1 cellular context compared by ENCODE assay signal in genomic region chr22:30206964-30207363, GRCh38.
A peak's percentile ranks its signal among the peaks of the same experiment; 100 is the strongest.
TF ChIP-seq lines count a peak whose summit lies in the region.

No MANE protein-coding gene starts in this region.

TF ChIP-seq in SK-N-SH, 30 proteins besides CTCF, POLR2A, EP300 and RAD21 (continued from another document):
- TF ChIP-seq PBX3 (IDR thresholded peaks at IDR 0.05) (peak; percentile 86), REST (IDR thresholded peaks at IDR 0.05; ENCODE audit: low read depth, low read length) (peak; percentile 60; the same call in 1 of the 2 replicates), JUND (IDR thresholded peaks at IDR 0.05) (peak; percentile 94), TCF12 (IDR thresholded peaks at IDR 0.05) (peak; percentile 94), TEAD4 (IDR thresholded peaks at IDR 0.05; ENCODE audit: borderline replicate concordance, insufficient read depth) (peak; percentile 100), IRF3 (IDR thresholded peaks at IDR 0.05; ENCODE audit: low read depth, low read length) (no peak), POLR2AphosphoS5 (IDR thresholded peaks at IDR 0.05; ENCODE audit: low read depth, low read length) (peak; percentile 64; the same call in 1 of the 2 replicates), YY1 (IDR thresholded peaks at IDR 0.05; ENCODE audit: low read depth) (no peak)
